Comparison of ENCODE assay signal across 20 cellular contexts in the genomic region with DNA sequence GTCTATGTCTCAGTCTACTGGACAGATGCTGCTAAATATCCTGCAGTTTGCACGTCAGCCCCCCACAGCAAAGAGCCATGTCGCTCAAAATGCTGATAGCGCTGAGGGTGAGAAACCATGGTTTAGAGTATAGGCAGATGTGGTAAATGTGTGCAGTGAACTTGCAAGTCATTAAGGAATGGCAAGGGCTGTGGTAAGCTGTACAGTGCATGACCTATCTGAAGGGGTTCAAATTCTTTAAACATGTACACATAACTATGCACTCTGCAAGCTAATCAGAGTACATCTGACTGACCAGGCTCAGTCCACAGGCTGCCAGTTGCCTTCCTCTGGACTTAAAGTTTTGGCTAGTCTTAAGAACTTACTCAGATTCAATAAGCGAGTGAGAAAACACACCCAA.
"Had no signal": no experiment of that assay in that cellular context is flagged by ENCODE, and none has a peak within 500 bp of the region (broad histone marks: within the 10 kb centered on the region; RNA-seq: fewer than 3 reads in every experiment).

No MANE protein-coding gene starts in this region.

- H3K9me3 Mint-ChIP-seq: mesothelial cell of epicardium had no signal

- H3K9me3 ChIP-seq: esophagus squamous epithelium, gastrocnemius medialis, heart right ventricle, left lung, lower lobe of right lung, mucosa of descending colon had no signal

- H3K27me3 ChIP-seq: dorsolateral prefrontal cortex, esophagus squamous epithelium, gastrocnemius medialis had no signal

- H3K4me1 Mint-ChIP-seq: mesothelial cell of epicardium had no signal

- ATAC-seq: heart right ventricle, left cardiac atrium, left lung, left ventricle myocardium superior, lower lobe of right lung, mucosa of descending colon had no signal

- H3K4me3 Mint-ChIP-seq: mesothelial cell of epicardium had no signal

- H3K27ac Mint-ChIP-seq: mesothelial cell of epicardium had no signal

- H3K27ac ChIP-seq: coronary artery, esophagus squamous epithelium, heart right ventricle, left lung, lower lobe of right lung had no signal

- DNase-seq: dermis blood vessel endothelial cell; dorsolateral prefrontal cortex; effector CD4-positive, alpha-beta T cell; effector memory CD4-positive, alpha-beta T cell; esophagus squamous epithelium; foreskin fibroblast; foreskin melanocyte; gastrocnemius medialis; glutamatergic neuron; head of caudate nucleus; heart right ventricle; hippocampal formation; left cardiac atrium; left lung; left ventricle myocardium superior; lower lobe of right lung; mesenchymal stem cell; mucosa of descending colon had no signal

- H3K36me3 Mint-ChIP-seq: mesothelial cell of epicardium had no signal

- H3K4me3 ChIP-seq: coronary artery, dorsolateral prefrontal cortex, esophagus squamous epithelium, gastrocnemius medialis, heart right ventricle, left lung, lower lobe of right lung, mucosa of descending colon had no signal

- H3K36me3 ChIP-seq: esophagus squamous epithelium, gastrocnemius medialis, heart right ventricle, left lung, lower lobe of right lung had no signal

- H3K4me1 ChIP-seq: heart right ventricle, left lung, lower lobe of right lung had no signal
